ENCODE assay signal across 28 cellular contexts in genomic region chr2:142723236-142723635, GRCh38.
DNase-seq lines count a peak whose midpoint lies in the region; ATAC-seq, FAIRE-seq and TF ChIP-seq lines count a peak whose summit lies in the region.
"Had no signal": no experiment of that assay in that cellular context is flagged by ENCODE, and none has a peak within 500 bp of the region (broad histone marks: within the 10 kb centered on the region; RNA-seq: fewer than 3 reads in every experiment).

No MANE protein-coding gene starts in this region.

- H3K27me3 ChIP-seq in prostate gland (replicated peaks; ENCODE audit: insufficient read depth): no peaks in the 10 kb centered on the region
- H3K27me3 ChIP-seq: neutrophil, vagina had no signal

- no peak for TF ChIP-seq POLR2A in prostate gland (IDR thresholded peaks at IDR 0.05)

- H3K27ac Mint-ChIP-seq in progenitor cell of endocrine pancreas: no peak overlapping the region
- H3K27ac Mint-ChIP-seq: activated naive CD8-positive, alpha-beta T cell treated with anti-CD3 and anti-CD28 coated beads, Interleukin-2, amount 50 U/mL, for 24 hours; activated T-cell treated with anti-CD3 and anti-CD28 coated beads, Interleukin-2, amount 50 U/mL, for 24 hours; CD8-positive, alpha-beta T cell; dendritic cell treated with granulocyte-macrophage colony-stimulating factor and Interleukin-4, amounts not matched to agents 40 ng/mL and 50 ng/mL, for 4 days; stimulated activated naive CD8-positive, alpha-beta T cell treated with anti-CD3 and anti-CD28 coated beads, Interleukin-15, amount 100 ng/mL, for 72 hours; T-helper 2 cell treated with Interferon-gamma antibody and Interleukin-4, amounts not matched to agents 5 μg/mL and 100 μg/mL, for 36 hours had no signal

- no peaks in the 10 kb centered on the region for H3K27me3 Mint-ChIP-seq in progenitor cell of endocrine pancreas
- H3K27me3 Mint-ChIP-seq: activated naive CD8-positive, alpha-beta T cell treated with anti-CD3 and anti-CD28 coated beads, Interleukin-2, amount 50 U/mL, for 24 hours; activated T-cell treated with anti-CD3 and anti-CD28 coated beads, Interleukin-2, amount 50 U/mL, for 24 hours; dendritic cell treated with granulocyte-macrophage colony-stimulating factor and Interleukin-4, amounts not matched to agents 40 ng/mL and 50 ng/mL, for 4 days; stimulated activated naive CD8-positive, alpha-beta T cell treated with anti-CD3 and anti-CD28 coated beads, Interleukin-15, amount 100 ng/mL, for 72 hours had no signal

- H3K9me3 Mint-ChIP-seq in progenitor cell of endocrine pancreas (ENCODE audit: low read depth): peaks cover 6% of the 10 kb centered on the region
- H3K9me3 Mint-ChIP-seq: CD8-positive, alpha-beta T cell; dendritic cell treated with granulocyte-macrophage colony-stimulating factor and Interleukin-4, amounts not matched to agents 40 ng/mL and 50 ng/mL, for 4 days; T-helper 2 cell treated with Interferon-gamma antibody and Interleukin-4, amounts not matched to agents 5 μg/mL and 100 μg/mL, for 36 hours had no signal

- H3K4me1 Mint-ChIP-seq in progenitor cell of endocrine pancreas (ENCODE audit: low read depth): peaks cover 2% of the 10 kb centered on the region
- H3K4me1 Mint-ChIP-seq: activated naive CD8-positive, alpha-beta T cell treated with anti-CD3 and anti-CD28 coated beads, Interleukin-2, amount 50 U/mL, for 24 hours; stimulated activated naive CD8-positive, alpha-beta T cell treated with anti-CD3 and anti-CD28 coated beads, Interleukin-15, amount 100 ng/mL, for 72 hours had no signal

- FAIRE-seq in GM18507 (lab: Jason Lieb, UNC) (peak; percentile 5), frontal cortex (lab: Jason Lieb, UNC) (peak; percentile 79)
- FAIRE-seq: H1 had no signal

- H3K36me3 Mint-ChIP-seq in progenitor cell of endocrine pancreas (ENCODE audit: insufficient read depth): no peaks in the 10 kb centered on the region
- H3K36me3 Mint-ChIP-seq: CD8-positive, alpha-beta T cell had no signal

- H3K9me3 ChIP-seq in prostate gland: no peaks in the 10 kb centered on the region
- H3K9me3 ChIP-seq: vagina had no signal

- intact Hi-C loops in prostate gland (cut with DNase I): no loop called here

- H3K4me3 ChIP-seq in prostate gland: no peak overlapping the region
- H3K4me3 ChIP-seq: vagina had no signal

- 86% methylated on average over 1 of the region's 1 CpG for WGBS in prostate gland

- DNase-seq in GM18507 (ENCODE audit: extremely low spot score, insufficient read length, low read depth) (no peak), frontal cortex (ENCODE audit: low spot score in 2 of 2) (no peak), progenitor cell of endocrine pancreas (ENCODE audit: low spot score, unreplicated experiment) (no peak), prostate gland (ENCODE audit: low spot score) (no peak), pons (ENCODE audit: low spot score) (no peak)
- no peak for DNase-seq in stimulated activated CD4-positive, alpha-beta T cell treated with anti-CD3 and anti-CD28 coated beads, Interleukin-4, amount 100 ng/mL, for 1 hour
- DNase-seq: activated CD4-positive, alpha-beta T cell treated with anti-CD3 and anti-CD28 coated beads for 4 hours; activated gamma-delta T cell; activated naive CD8-positive, alpha-beta T cell treated with anti-CD3 and anti-CD28 coated beads, Interleukin-2, amount 50 U/mL, for 24 hours; activated T-cell treated with anti-CD3 and anti-CD28 coated beads, Interleukin-2, amount 50 U/mL, for 24 hours; CD8-positive, alpha-beta T cell; central memory CD4-positive, alpha-beta T cell; DMS 273 treated with DMSO at 0.1 percent for 48 hours; mesendoderm; NCI-H1105; NCI-H1930; NCI-H526 treated with DMSO at 0.1 percent for 48 hours; SHP77; stimulated activated naive CD8-positive, alpha-beta T cell treated with anti-CD3 and anti-CD28 coated beads, Interleukin-15, amount 100 ng/mL, for 72 hours had no signal

- H3K36me3 ChIP-seq in prostate gland: no peaks in the 10 kb centered on the region
- H3K36me3 ChIP-seq: neutrophil, vagina had no signal

- TF ChIP-seq CTCF in progenitor cell of endocrine pancreas (IDR thresholded peaks at IDR 0.05; ENCODE audit: unreplicated experiment) (no peak), prostate gland (IDR thresholded peaks at IDR 0.05) (no peak)

- no peaks in the 10 kb centered on the region for H3K4me1 ChIP-seq in prostate gland (replicated peaks)
- H3K4me1 ChIP-seq: vagina had no signal

- no peak overlapping the region for H3K27ac ChIP-seq in prostate gland
- H3K27ac ChIP-seq: neutrophil, vagina, VCaP had no signal

- H3K4me3 Mint-ChIP-seq in progenitor cell of endocrine pancreas (ENCODE audit: low read depth): no peak overlapping the region
- H3K4me3 Mint-ChIP-seq: activated naive CD8-positive, alpha-beta T cell treated with anti-CD3 and anti-CD28 coated beads, Interleukin-2, amount 50 U/mL, for 24 hours; activated T-cell treated with anti-CD3 and anti-CD28 coated beads, Interleukin-2, amount 50 U/mL, for 24 hours; CD8-positive, alpha-beta T cell; dendritic cell treated with granulocyte-macrophage colony-stimulating factor and Interleukin-4, amounts not matched to agents 40 ng/mL and 50 ng/mL, for 4 days; stimulated activated naive CD8-positive, alpha-beta T cell treated with anti-CD3 and anti-CD28 coated beads, Interleukin-15, amount 100 ng/mL, for 72 hours; T-helper 2 cell treated with Interferon-gamma antibody and Interleukin-4, amounts not matched to agents 5 μg/mL and 100 μg/mL, for 36 hours had no signal

- ATAC-seq in GM21619 (IDR thresholded peaks at IDR 0.05; ENCODE audit: unreplicated experiment) (peak; percentile 38), HG03432 (IDR thresholded peaks at IDR 0.05; ENCODE audit: unreplicated experiment) (peak; percentile 53)
- ATAC-seq: activated naive CD8-positive, alpha-beta T cell treated with anti-CD3 and anti-CD28 coated beads, Interleukin-2, amount 50 U/mL, for 24 hours; CD8-positive, alpha-beta T cell; left lobe of liver; stimulated activated naive CD8-positive, alpha-beta T cell treated with anti-CD3 and anti-CD28 coated beads, Interleukin-15, amount 100 ng/mL, for 72 hours had no signal
